Comparison of ENCODE assay signal across 20 cellular contexts in the genomic region with DNA sequence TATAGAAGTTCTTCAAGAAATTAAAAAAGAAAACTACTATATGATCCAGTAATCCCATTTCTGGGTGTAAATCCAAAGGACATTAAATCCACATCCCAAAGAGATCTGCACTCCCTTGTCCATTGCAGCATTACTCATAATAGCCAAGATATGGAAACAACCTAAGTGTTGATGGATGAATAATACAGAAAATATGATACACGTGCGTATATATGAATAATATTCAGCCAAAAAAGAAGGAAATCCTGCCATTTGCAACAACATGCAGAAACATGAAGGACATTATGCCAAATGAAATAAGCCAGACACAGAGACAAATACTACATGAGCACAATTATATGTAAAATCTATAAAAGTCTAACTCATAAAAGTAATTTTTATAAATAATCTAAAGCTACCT.
DNase-seq lines count a peak whose midpoint lies in the region; ATAC-seq, FAIRE-seq and TF ChIP-seq lines count a peak whose summit lies in the region.
"Had no signal": no experiment of that assay in that cellular context is flagged by ENCODE, and none has a peak within 500 bp of the region (broad histone marks: within the 10 kb centered on the region; RNA-seq: fewer than 3 reads in every experiment).

No MANE protein-coding gene starts in this region.

- H3K9me3 Mint-ChIP-seq in type B pancreatic cell: peaks cover 4% of the 10 kb centered on the region

- no peaks in the 10 kb centered on the region for H3K27me3 ChIP-seq in sigmoid colon
- H3K27me3 ChIP-seq: SJCRH30 had no signal

- no peaks in the 10 kb centered on the region for H3K36me3 ChIP-seq in sigmoid colon
- H3K36me3 ChIP-seq: SJCRH30 had no signal

- H3K27ac ChIP-seq in sigmoid colon: no peak overlapping the region
- H3K27ac ChIP-seq: SJCRH30 had no signal

- no peak for TF ChIP-seq EP300 in sigmoid colon (IDR thresholded peaks at IDR 0.05)

- H3K27me3 Mint-ChIP-seq in type B pancreatic cell: no peaks in the 10 kb centered on the region

- intact Hi-C loops in sigmoid colon (cut with DNase I): no loop called here

- peak; percentile 59 for FAIRE-seq in HTR-8/SVneo (lab: Jason Lieb, UNC)
- FAIRE-seq: D721Med, HepG2 had no signal

- H3K4me3 Mint-ChIP-seq in type B pancreatic cell: no peak overlapping the region

- H3K27ac Mint-ChIP-seq in type B pancreatic cell: no peak overlapping the region

- peaks cover 4% of the 10 kb centered on the region for H3K4me1 Mint-ChIP-seq in type B pancreatic cell (ENCODE audit: unreplicated experiment)

- H3K9me3 ChIP-seq in sigmoid colon: no peaks in the 10 kb centered on the region
- H3K9me3 ChIP-seq: SJCRH30 had no signal

- 93 to 95% methylated on average over 2 of the region's 2 CpGs for WGBS in sigmoid colon, 2 donors

- peak; percentile 51; the same call in 2 of the 3 replicates for ATAC-seq in SK-N-SH treated with all-trans-retinoic acid at 6 μM for 48 hours
- no peak for ATAC-seq in GM18870 (IDR thresholded peaks at IDR 0.05; ENCODE audit: unreplicated experiment)
- ATAC-seq in GM21717 (IDR thresholded peaks at IDR 0.05; ENCODE audit: unreplicated experiment): no peak
- ATAC-seq: HepG2 had no signal

- H3K4me1 ChIP-seq in sigmoid colon: no peaks in the 10 kb centered on the region
- H3K4me1 ChIP-seq: SJCRH30 had no signal

- no peak for DNase-seq in HTR-8/SVneo (ENCODE audit: insufficient read length, low spot score)
- DNase-seq in fibroblast of mammary gland (ENCODE audit: low read depth): peak; percentile 7
- peak; percentile 1 for DNase-seq in skeletal muscle cell (ENCODE audit: low read depth)
- DNase-seq in sigmoid colon: no peak
- DNase-seq in type B pancreatic cell (ENCODE audit: extremely low spot score, unreplicated experiment): no peak
- DNase-seq: ACHN, C1 segment of cervical spinal cord, H7, KG1, NCI-H1417 treated with DMSO at 0.1 percent for 48 hours, NCI-H2029, NCI-H345, NCI-H524 treated with DMSO at 0.1 percent for 48 hours, RPMI8226, SJCRH30 had no signal

- no peaks in the 10 kb centered on the region for H3K36me3 Mint-ChIP-seq in type B pancreatic cell

- H3K4me3 ChIP-seq in fibroblast of mammary gland (ENCODE audit: control insufficient read depth, low read depth, low read length) (no peak overlapping the region), skeletal muscle cell (ENCODE audit: low read depth, low read length) (no peak overlapping the region), sigmoid colon (no peak overlapping the region)
- H3K4me3 ChIP-seq: SJCRH30 had no signal

- no peak for TF ChIP-seq CTCF in fibroblast of mammary gland (conservative IDR thresholded peaks at IDR 0.05; ENCODE audit: control insufficient read depth, insufficient read depth, low read depth, low read length)
- no peak for TF ChIP-seq CTCF in sigmoid colon (IDR thresholded peaks at IDR 0.05)
- no peak for TF ChIP-seq CTCF in type B pancreatic cell (conservative IDR thresholded peaks at IDR 0.05)

- no peak for TF ChIP-seq POLR2A in sigmoid colon (IDR thresholded peaks at IDR 0.05)

TF ChIP-seq in SK-N-SH treated with all-trans-retinoic acid at 6 μM for 48 hours, 23 proteins besides CTCF, POLR2A, EP300 and RAD21:
- TF ChIP-seq, protein P1, sequence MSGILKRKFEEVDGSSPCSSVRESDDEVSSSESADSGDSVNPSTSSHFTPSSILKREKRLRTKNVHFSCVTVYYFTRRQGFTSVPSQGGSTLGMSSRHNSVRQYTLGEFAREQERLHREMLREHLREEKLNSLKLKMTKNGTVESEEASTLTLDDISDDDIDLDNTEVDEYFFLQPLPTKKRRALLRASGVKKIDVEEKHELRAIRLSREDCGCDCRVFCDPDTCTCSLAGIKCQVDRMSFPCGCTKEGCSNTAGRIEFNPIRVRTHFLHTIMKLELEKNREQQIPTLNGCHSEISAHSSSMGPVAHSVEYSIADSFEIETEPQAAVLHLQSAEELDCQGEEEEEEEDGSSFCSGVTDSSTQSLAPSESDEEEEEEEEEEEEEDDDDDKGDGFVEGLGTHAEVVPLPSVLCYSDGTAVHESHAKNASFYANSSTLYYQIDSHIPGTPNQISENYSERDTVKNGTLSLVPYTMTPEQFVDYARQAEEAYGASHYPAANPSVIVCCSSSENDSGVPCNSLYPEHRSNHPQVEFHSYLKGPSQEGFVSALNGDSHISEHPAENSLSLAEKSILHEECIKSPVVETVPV (CRISPR knock-in tag; IDR thresholded peaks at IDR 0.05): no peak
- no peak for TF ChIP-seq PPARA (CRISPR knock-in tag; IDR thresholded peaks at IDR 0.05; ENCODE audit: borderline replicate concordance)
- TF ChIP-seq ZNF565 (CRISPR knock-in tag; conservative IDR thresholded peaks at IDR 0.05; ENCODE audit: low read depth): no peak
- no peak for TF ChIP-seq ZNF70 (CRISPR knock-in tag; IDR thresholded peaks at IDR 0.05)
- TF ChIP-seq BACH2 (CRISPR knock-in tag; IDR thresholded peaks at IDR 0.05; ENCODE audit: borderline replicate concordance): no peak
- TF ChIP-seq, protein P2, sequence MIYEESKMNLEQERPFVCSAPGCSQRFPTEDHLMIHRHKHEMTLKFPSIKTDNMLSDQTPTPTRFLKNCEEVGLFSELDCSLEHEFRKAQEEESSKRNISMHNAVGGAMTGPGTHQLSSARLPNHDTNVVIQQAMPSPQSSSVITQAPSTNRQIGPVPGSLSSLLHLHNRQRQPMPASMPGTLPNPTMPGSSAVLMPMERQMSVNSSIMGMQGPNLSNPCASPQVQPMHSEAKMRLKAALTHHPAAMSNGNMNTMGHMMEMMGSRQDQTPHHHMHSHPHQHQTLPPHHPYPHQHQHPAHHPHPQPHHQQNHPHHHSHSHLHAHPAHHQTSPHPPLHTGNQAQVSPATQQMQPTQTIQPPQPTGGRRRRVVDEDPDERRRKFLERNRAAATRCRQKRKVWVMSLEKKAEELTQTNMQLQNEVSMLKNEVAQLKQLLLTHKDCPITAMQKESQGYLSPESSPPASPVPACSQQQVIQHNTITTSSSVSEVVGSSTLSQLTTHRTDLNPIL (CRISPR knock-in tag; IDR thresholded peaks at IDR 0.05; ENCODE audit: low read depth): no peak
- no peak for TF ChIP-seq SNAI2 (CRISPR knock-in tag; IDR thresholded peaks at IDR 0.05)
- TF ChIP-seq GLIS3 (CRISPR knock-in tag; IDR thresholded peaks at IDR 0.05): no peak
- no peak for TF ChIP-seq ZFP30 (CRISPR knock-in tag; IDR thresholded peaks at IDR 0.05)
- TF ChIP-seq, protein P3, sequence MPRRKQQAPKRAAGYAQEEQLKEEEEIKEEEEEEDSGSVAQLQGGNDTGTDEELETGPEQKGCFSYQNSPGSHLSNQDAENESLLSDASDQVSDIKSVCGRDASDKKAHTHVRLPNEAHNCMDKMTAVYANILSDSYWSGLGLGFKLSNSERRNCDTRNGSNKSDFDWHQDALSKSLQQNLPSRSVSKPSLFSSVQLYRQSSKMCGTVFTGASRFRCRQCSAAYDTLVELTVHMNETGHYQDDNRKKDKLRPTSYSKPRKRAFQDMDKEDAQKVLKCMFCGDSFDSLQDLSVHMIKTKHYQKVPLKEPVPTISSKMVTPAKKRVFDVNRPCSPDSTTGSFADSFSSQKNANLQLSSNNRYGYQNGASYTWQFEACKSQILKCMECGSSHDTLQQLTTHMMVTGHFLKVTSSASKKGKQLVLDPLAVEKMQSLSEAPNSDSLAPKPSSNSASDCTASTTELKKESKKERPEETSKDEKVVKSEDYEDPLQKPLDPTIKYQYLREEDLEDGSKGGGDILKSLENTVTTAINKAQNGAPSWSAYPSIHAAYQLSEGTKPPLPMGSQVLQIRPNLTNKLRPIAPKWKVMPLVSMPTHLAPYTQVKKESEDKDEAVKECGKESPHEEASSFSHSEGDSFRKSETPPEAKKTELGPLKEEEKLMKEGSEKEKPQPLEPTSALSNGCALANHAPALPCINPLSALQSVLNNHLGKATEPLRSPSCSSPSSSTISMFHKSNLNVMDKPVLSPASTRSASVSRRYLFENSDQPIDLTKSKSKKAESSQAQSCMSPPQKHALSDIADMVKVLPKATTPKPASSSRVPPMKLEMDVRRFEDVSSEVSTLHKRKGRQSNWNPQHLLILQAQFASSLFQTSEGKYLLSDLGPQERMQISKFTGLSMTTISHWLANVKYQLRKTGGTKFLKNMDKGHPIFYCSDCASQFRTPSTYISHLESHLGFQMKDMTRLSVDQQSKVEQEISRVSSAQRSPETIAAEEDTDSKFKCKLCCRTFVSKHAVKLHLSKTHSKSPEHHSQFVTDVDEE (CRISPR knock-in tag; IDR thresholded peaks at IDR 0.05): no peak

Comparison
In these comparisons a context has a peak if more than half of its experiments do, and no peak if none do; other contexts are left out.
1. DNase-seq: peak in fibroblast of mammary gland (single experiment) and skeletal muscle cell (single experiment); none in HTR-8/SVneo (single experiment), sigmoid colon (single experiment) and type B pancreatic cell (single experiment).